Comparison of ENCODE assay signal across 9 cellular contexts in the genomic region with DNA sequence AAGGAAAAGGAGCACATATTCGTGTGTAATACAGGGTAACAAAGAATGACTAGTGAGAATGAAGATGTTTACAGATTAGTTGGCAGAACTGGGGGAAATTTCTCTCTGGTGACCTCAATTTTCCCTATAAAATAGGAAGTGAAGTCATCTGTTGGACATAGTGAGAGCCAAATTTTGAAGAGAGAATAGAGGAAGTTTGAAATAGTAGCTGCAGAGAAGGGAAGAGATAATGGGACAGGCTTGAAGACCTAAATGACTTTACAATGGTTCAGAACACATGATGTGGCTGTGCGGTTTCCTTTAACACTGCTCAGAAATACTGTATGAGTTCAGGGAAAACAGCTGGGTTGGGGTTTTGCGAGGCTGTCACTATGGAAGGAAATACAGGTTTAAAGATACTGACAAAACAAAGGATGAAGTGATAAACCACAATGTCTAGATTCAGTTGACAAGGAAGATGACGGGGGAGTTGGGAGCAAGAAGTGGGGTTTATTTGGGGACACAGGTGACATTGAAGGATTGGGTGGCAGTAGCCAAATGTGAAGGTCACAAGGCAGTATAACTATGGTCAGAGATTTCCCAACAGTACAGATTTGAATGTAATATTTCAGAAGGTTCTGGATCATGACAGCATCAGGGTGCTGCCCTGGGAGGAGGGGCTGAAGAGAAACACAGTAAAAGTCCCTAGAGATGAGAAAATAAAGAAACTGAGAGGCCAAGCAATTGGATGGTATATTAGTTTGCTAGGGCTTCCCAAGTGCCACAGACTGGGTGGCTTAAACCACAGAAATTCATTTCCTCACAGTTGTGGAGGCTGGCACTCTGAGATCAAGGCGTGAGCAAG.
DNase-seq lines count a peak whose midpoint lies in the region; ATAC-seq and TF ChIP-seq lines count a peak whose summit lies in the region.
"Had no signal": no experiment of that assay in that cellular context is flagged by ENCODE, and none has a peak within 500 bp of the region (broad histone marks: within the 10 kb centered on the region; RNA-seq: fewer than 3 reads in every experiment).

No MANE protein-coding gene starts in this region.

- H3K27me3 Mint-ChIP-seq in activated naive CD8-positive, alpha-beta T cell, result no peaks in the 10 kb centered on the region
- peaks cover 10% of the 10 kb centered on the region for H3K27me3 Mint-ChIP-seq in nephron progenitor cell (ENCODE audit: low read depth, poor library complexity)

- H3K4me1 ChIP-seq in SJCRH30 (peaks cover 11% of the 10 kb centered on the region), muscle layer of duodenum (ENCODE audit: control insufficient read depth in 1 of 2, insufficient read depth in 2 of 2, low read length in 2 of 2) (no peaks in the 10 kb centered on the region), testis (no peaks in the 10 kb centered on the region)
- H3K4me1 ChIP-seq: tibial artery had no signal

- no peak for TF ChIP-seq POLR2A in testis (IDR thresholded peaks at IDR 0.05)

- peaks cover 37% of the 10 kb centered on the region for H3K4me1 Mint-ChIP-seq in activated naive CD8-positive, alpha-beta T cell (ENCODE audit: low read depth)
- no peaks in the 10 kb centered on the region for H3K4me1 Mint-ChIP-seq in nephron progenitor cell

- peak overlapping the region; percentile 57 for H3K4me3 Mint-ChIP-seq in activated naive CD8-positive, alpha-beta T cell
- H3K4me3 Mint-ChIP-seq in nephron progenitor cell, result no peak overlapping the region

- DNase-seq in SJCRH30, result peak in 1 of 2 experiments; percentile 41
- peak; percentile 26 for DNase-seq in testis
- DNase-seq in NCI-H1417 (lab: John Stamatoyannopoulos, UW), result no peak
- DNase-seq in nephron progenitor cell, result no peak

- ATAC-seq in GM18511 (IDR thresholded peaks at IDR 0.05; ENCODE audit: unreplicated experiment) (peak; percentile 89), HG02943 (IDR thresholded peaks at IDR 0.05; ENCODE audit: low read depth, unreplicated experiment) (peak; percentile 84)

- no peaks in the 10 kb centered on the region for H3K36me3 Mint-ChIP-seq in activated naive CD8-positive, alpha-beta T cell
- H3K36me3 Mint-ChIP-seq in nephron progenitor cell (ENCODE audit: low read depth), result no peaks in the 10 kb centered on the region

- peak overlapping the region; percentile 85 for H3K27ac Mint-ChIP-seq in activated naive CD8-positive, alpha-beta T cell
- no peak overlapping the region for H3K27ac Mint-ChIP-seq in nephron progenitor cell

- H3K9me3 ChIP-seq in SJCRH30 (replicated peaks) (no peaks in the 10 kb centered on the region), muscle layer of duodenum (ENCODE audit: control insufficient read depth in 1 of 2, low read length in 2 of 2) (no peaks in the 10 kb centered on the region), testis (no peaks in the 10 kb centered on the region)

- H3K27me3 ChIP-seq in SJCRH30 (no peaks in the 10 kb centered on the region), muscle layer of duodenum (ENCODE audit: low read depth, low read length) (no peaks in the 10 kb centered on the region), testis (no peaks in the 10 kb centered on the region)
- H3K27me3 ChIP-seq: tibial artery had no signal

- no peak for TF ChIP-seq CTCF in testis (IDR thresholded peaks at IDR 0.05)
- TF ChIP-seq CTCF in nephron progenitor cell (IDR thresholded peaks at IDR 0.05), result no peak

- WGBS in testis, 2 donors, result 66 to 75% methylated on average over 5 of the region's 5 CpGs

- H3K4me3 ChIP-seq in SJCRH30 (no peak overlapping the region), muscle layer of duodenum (ENCODE audit: low read depth in 1 of 2, low read length in 2 of 2) (no peak overlapping the region), testis (no peak overlapping the region)
- H3K4me3 ChIP-seq: tibial artery had no signal

- H3K27ac ChIP-seq in SJCRH30 (peak overlapping the region; percentile 18), muscle layer of duodenum (ENCODE audit: low read length) (peak overlapping the region; percentile 72), testis (no peak overlapping the region)
- H3K27ac ChIP-seq: tibial artery had no signal

- intact Hi-C loops in testis (cut with DNase I; ENCODE audit: low total_unique reads), result no loop called here

- H3K36me3 ChIP-seq in SJCRH30 (no peaks in the 10 kb centered on the region), muscle layer of duodenum (ENCODE audit: control insufficient read depth in 1 of 2, insufficient read depth in 2 of 2, low read length in 2 of 2) (no peaks in the 10 kb centered on the region), testis (ENCODE audit: low read depth, missing control alignments) (no peaks in the 10 kb centered on the region)
- H3K36me3 ChIP-seq: tibial artery had no signal

- H3K9me3 Mint-ChIP-seq in activated naive CD8-positive, alpha-beta T cell (ENCODE audit: low read depth), result no peaks in the 10 kb centered on the region
- H3K9me3 Mint-ChIP-seq in nephron progenitor cell, result no peaks in the 10 kb centered on the region

Comparison
In these comparisons a context has a peak if more than half of its experiments do, and no peak if none do; other contexts are left out.
1. H3K27ac ChIP-seq: peak in SJCRH30 (single experiment) and muscle layer of duodenum (single experiment); none in testis (0 of 2).